In the genomic region with DNA sequence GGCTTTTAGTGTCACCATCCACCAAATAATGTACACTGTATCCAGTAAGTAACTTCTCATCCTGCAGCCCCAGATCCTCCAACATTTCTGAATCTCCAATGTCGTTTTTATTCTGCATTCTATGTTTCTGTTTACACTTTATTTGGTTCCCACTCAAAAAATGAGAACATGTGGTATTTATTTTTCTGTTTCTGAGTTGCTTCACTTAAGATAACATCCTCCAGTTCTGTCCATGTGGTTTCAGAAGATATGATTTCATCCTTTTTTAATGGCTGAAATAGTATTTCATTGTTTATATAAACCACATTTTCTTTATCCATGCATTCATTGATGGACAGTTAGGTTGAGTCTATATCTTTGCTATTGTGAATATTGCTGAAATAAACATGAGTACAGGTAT, we compare ENCODE assay signal across 21 cellular contexts.
"Had no signal": no experiment of that assay in that cellular context is flagged by ENCODE, and none has a peak within 500 bp of the region (broad histone marks: within the 10 kb centered on the region; RNA-seq: fewer than 3 reads in every experiment).

No MANE protein-coding gene starts in this region.

- H3K4me3 ChIP-seq: left ventricle myocardium inferior, sigmoid colon, testis had no signal

- H3K36me3 ChIP-seq: left ventricle myocardium inferior, sigmoid colon had no signal

- H3K27ac ChIP-seq: left ventricle myocardium inferior, sigmoid colon, testis had no signal

- H3K9me3 ChIP-seq: left ventricle myocardium inferior, sigmoid colon, testis had no signal

- DNase-seq: activated CD4-positive, alpha-beta memory T cell treated with anti-CD3 and anti-CD28 coated beads for 36 hours; activated CD4-positive, alpha-beta T cell treated with anti-CD3 and anti-CD28 coated beads for 4 hours; activated CD4-positive, CD25-positive, alpha-beta regulatory T cell; activated naive CD4-positive, alpha-beta T cell treated with Interleukin-2 at 50 U/mL for 16 hours; activated naive CD8-positive, alpha-beta T cell treated with anti-CD3 and anti-CD28 coated beads for 36 hours; activated T-cell treated with anti-CD3 and anti-CD28 coated beads, Interleukin-2, amount 50 U/mL, for 48 hours; amygdala; cerebellar nuclear complex; cortex of kidney; effector CD4-positive, alpha-beta T cell; glutamatergic neuron; hippocampal formation; left ventricle myocardium inferior; naive thymus-derived CD8-positive, alpha-beta T cell; sigmoid colon; stimulated activated CD4-positive, alpha-beta T cell treated with anti-CD3 and anti-CD28 coated beads, Interleukin-2, amount 100 ng/mL, for 48 hours; stimulated activated naive CD4-positive, alpha-beta T cell; SW 1271; T-helper 17 cell; testis had no signal

- ATAC-seq: esophagus mucosa; naive thymus-derived CD8-positive, alpha-beta T cell; T-helper 17 cell had no signal

- H3K4me1 ChIP-seq: left ventricle myocardium inferior, testis had no signal

- H3K27me3 ChIP-seq: sigmoid colon, testis had no signal
